In genomic region chr5:33361781-33362180, GRCh38 we compare ENCODE assay signal across 27 cellular contexts.
DNase-seq lines count a peak whose midpoint lies in the region; ATAC-seq and TF ChIP-seq lines count a peak whose summit lies in the region.
"Had no signal": no experiment of that assay in that cellular context is flagged by ENCODE, and none has a peak within 500 bp of the region (broad histone marks: within the 10 kb centered on the region; RNA-seq: fewer than 3 reads in every experiment).

No MANE protein-coding gene starts in this region.

- ATAC-seq in IMR-90 (ENCODE audit: low read depth) (no peak), HG03196 (IDR thresholded peaks at IDR 0.05; ENCODE audit: unreplicated experiment) (no peak)
- no peak for ATAC-seq in natural killer cell treated with Interleukin-12 subunit alpha and Interleukin-12 subunit beta and Interleukin-15 and Interleukin-18, amount 100 ng/mL, for 72 hours
- ATAC-seq: GM23338, HepG2, Panc1 had no signal

- H3K27ac ChIP-seq in IMR-90 (ENCODE audit: insufficient read depth, low read length) (no peak overlapping the region), rectal smooth muscle tissue (ENCODE audit: low read depth, low read length) (peak overlapping the region; percentile 19)
- H3K27ac ChIP-seq: BLaER1, HL-60 had no signal

- no peaks in the 10 kb centered on the region for H3K79me1 ChIP-seq in IMR-90 (ENCODE audit: low read depth in 1 of 2, low read length in 2 of 2)

- H4K5ac ChIP-seq in IMR-90 (ENCODE audit: low read depth, low read length): no peak overlapping the region; the same call in 1 of the 2 replicates

- no peaks in the 10 kb centered on the region for H3K36me3 ChIP-seq in IMR-90 (ENCODE audit: control insufficient read depth, insufficient read depth, low read length)
- no peaks in the 10 kb centered on the region for H3K36me3 ChIP-seq in rectal smooth muscle tissue (ENCODE audit: control insufficient read depth, insufficient read depth, low read length)
- H3K36me3 ChIP-seq: BLaER1, HAP-1 had no signal

- no peak overlapping the region for H3K4me2 ChIP-seq in IMR-90 (ENCODE audit: low read depth, low read length)
- H3K4me2 ChIP-seq: BLaER1, GM23338 had no signal

- H3K4me3 ChIP-seq in IMR-90 (ENCODE audit: insufficient read depth, low read depth, low read length): no peak overlapping the region
- H3K4me3 ChIP-seq in rectal smooth muscle tissue (ENCODE audit: low read length): no peak overlapping the region
- H3K4me3 ChIP-seq: BLaER1, GM23338, HAP-1 had no signal

- H3K9ac ChIP-seq in IMR-90 (ENCODE audit: low read depth, low read length) (no peak overlapping the region), rectal smooth muscle tissue (ENCODE audit: low read length) (no peak overlapping the region)
- H3K9ac ChIP-seq: BLaER1 had no signal

- H3K4me3 Mint-ChIP-seq in endothelial cell (ENCODE audit: unreplicated experiment): no peak overlapping the region
- no peak overlapping the region for H3K4me3 Mint-ChIP-seq in mesothelial cell of epicardium
- H3K4me3 Mint-ChIP-seq in natural killer cell treated with Interleukin-12 subunit alpha and Interleukin-12 subunit beta and Interleukin-15 and Interleukin-18, amount 100 ng/mL, for 72 hours: no peak overlapping the region
- H3K4me3 Mint-ChIP-seq: CD4-positive, alpha-beta T cell; GM23338 had no signal

- H3K36me3 Mint-ChIP-seq in endothelial cell (ENCODE audit: low read depth, unreplicated experiment) (peaks cover 5% of the 10 kb centered on the region), mesothelial cell of epicardium (peaks cover 5% of the 10 kb centered on the region)
- H3K36me3 Mint-ChIP-seq in natural killer cell treated with Interleukin-12 subunit alpha and Interleukin-12 subunit beta and Interleukin-15 and Interleukin-18, amount 100 ng/mL, for 72 hours: no peaks in the 10 kb centered on the region

- peak overlapping the region in 1 of 2 experiments; percentile 41; a peak in 1 of 4 replicates for H4K8ac ChIP-seq in IMR-90 (ENCODE audit: low read depth in 2 of 2, low read length in 2 of 2)

- TF ChIP-seq POLR2A in IMR-90 (IDR thresholded peaks at IDR 0.05; ENCODE audit: low read depth, low read length): no peak

- no peaks in the 10 kb centered on the region for H4K20me1 ChIP-seq in IMR-90 (ENCODE audit: insufficient read depth, low read length)
- H4K20me1 ChIP-seq: BLaER1 had no signal

- H3K27me3 Mint-ChIP-seq in endothelial cell (ENCODE audit: unreplicated experiment) (no peaks in the 10 kb centered on the region), mesothelial cell of epicardium (ENCODE audit: low read depth) (no peaks in the 10 kb centered on the region)
- H3K27me3 Mint-ChIP-seq in natural killer cell treated with Interleukin-12 subunit alpha and Interleukin-12 subunit beta and Interleukin-15 and Interleukin-18, amount 100 ng/mL, for 72 hours: peaks cover 0 to 2% of the 10 kb centered on the region in 2 donors

- H3K18ac ChIP-seq in IMR-90 (ENCODE audit: low read depth, low read length): peak overlapping the region; percentile 45

- in situ Hi-C loops in IMR-90 (cut with MboI; ENCODE audit: low sequenced_read_pairs): no loop called here

- H4K91ac ChIP-seq in IMR-90 (ENCODE audit: insufficient read depth, low read depth, low read length): no peak overlapping the region

- H2AK9ac ChIP-seq in IMR-90 (replicated peaks; ENCODE audit: low read depth, low read length, poor library complexity): no peak overlapping the region

- H3K4ac ChIP-seq in IMR-90 (ENCODE audit: low read depth, low read length): no peak overlapping the region

- BruUV-seq in IMR-90 (replicated peaks; lab: Mats Ljungman, UMichigan): no TSS peak

- no peak overlapping the region for H3K56ac ChIP-seq in IMR-90 (ENCODE audit: extremely low read depth, insufficient read depth, low read length)

- peak overlapping the region; percentile 48 for H2BK5ac ChIP-seq in IMR-90 (ENCODE audit: low read depth, low read length, poor library complexity, severe bottlenecking)

- no peak overlapping the region for H2AFZ ChIP-seq in IMR-90 (replicated peaks; ENCODE audit: low read length, poor library complexity)
- H2AFZ ChIP-seq: GM23338 had no signal

- H3K9me1 ChIP-seq in IMR-90 (ENCODE audit: insufficient read depth, low read length): no peaks in the 10 kb centered on the region; the same call in 1 of the 2 replicates

- peak overlapping the region; percentile 52; the same call in 1 of the 2 replicates for H3K14ac ChIP-seq in IMR-90 (replicated peaks; ENCODE audit: low read depth, low read length)

- peak overlapping the region; percentile 28; the same call in 1 of the 2 replicates for H2BK20ac ChIP-seq in IMR-90 (ENCODE audit: low read depth, low read length)

- H2BK120ac ChIP-seq in IMR-90 (ENCODE audit: low read depth, low read length): peak overlapping the region; percentile 3; the same call in 1 of the 2 replicates

- no peak overlapping the region for H2AK5ac ChIP-seq in IMR-90 (ENCODE audit: low read depth, low read length)

- POLR2A ChIA-PET in IMR-90 (lab: Charles Lee; ENCODE audit: unreplicated experiment): no interaction called here

- H3K27me3 ChIP-seq in IMR-90 (ENCODE audit: control insufficient read depth, insufficient read depth, low read length) (no peaks in the 10 kb centered on the region), rectal smooth muscle tissue (ENCODE audit: control insufficient read depth, insufficient read depth, low read length) (no peaks in the 10 kb centered on the region)
- H3K27me3 ChIP-seq: BLaER1 had no signal

- H3K9me3 ChIP-seq in IMR-90 (ENCODE audit: control insufficient read depth, insufficient read depth, low read length): 0 out of 2 replicates have a peak, but pooled peaks cover 2% of the 10 kb centered on the region
- H3K9me3 ChIP-seq: Caco-2, HAP-1 had no signal

- peak; percentile 35 for DNase-seq in EH (ENCODE audit: low read depth)
- DNase-seq in IMR-90: no peak
- no peak for DNase-seq in endothelial cell (ENCODE audit: low spot score)
- DNase-seq in mesothelial cell of epicardium (ENCODE audit: low spot score in 2 of 2, unreplicated experiment in 2 of 2): no peak
- no peak for DNase-seq in natural killer cell treated with Interleukin-12 subunit alpha and Interleukin-12 subunit beta and Interleukin-15 and Interleukin-18, amount 100 ng/mL, for 72 hours (ENCODE audit: low spot score)
- DNase-seq: Caco-2; CD4-positive, alpha-beta T cell; DMS 273 treated with DMSO at 0.1 percent for 48 hours; DND-41; KBM-7; MM.1S; NCI-H1092; NCI-H1436 treated with DMSO at 0.1 percent for 48 hours; NCI-H2029; NCI-H2171; NCI-H345; NCI-H524 treated with DMSO at 0.1 percent for 48 hours; NCI-H82; SIG-M5 had no signal

- intact Hi-C loops in IMR-90 (cut with micrococcal nuclease): no loop called here

- H3K4me1 ChIP-seq in IMR-90 (ENCODE audit: control insufficient read depth, insufficient read depth, low read length) (0 out of 2 replicates have a peak, but pooled peaks cover 4% of the 10 kb centered on the region), rectal smooth muscle tissue (ENCODE audit: control insufficient read depth, insufficient read depth, low read length) (peaks cover 3% of the 10 kb centered on the region)
- H3K4me1 ChIP-seq: Caco-2, HAP-1 had no signal

- no CpG with 5 or more reads among the region's 1 CpG for WGBS in IMR-90 (ENCODE audit: extremely low coverage in 2 of 2, insufficient read length in 1 of 2), 2 experiments

- no peak for TF ChIP-seq CTCF in IMR-90 (conservative IDR thresholded peaks at IDR 0.05; ENCODE audit: low read depth, low read length)
- no peak for TF ChIP-seq CTCF in endothelial cell (IDR thresholded peaks at IDR 0.05; ENCODE audit: unreplicated experiment)
- no peak for TF ChIP-seq CTCF in mesothelial cell of epicardium (IDR thresholded peaks at IDR 0.05; ENCODE audit: unreplicated experiment)

- H3K27ac Mint-ChIP-seq in endothelial cell (ENCODE audit: unreplicated experiment) (peak overlapping the region; percentile 54), mesothelial cell of epicardium (no peak overlapping the region)
- H3K27ac Mint-ChIP-seq in natural killer cell treated with Interleukin-12 subunit alpha and Interleukin-12 subunit beta and Interleukin-15 and Interleukin-18, amount 100 ng/mL, for 72 hours: no peak overlapping the region
- H3K27ac Mint-ChIP-seq: CD4-positive, alpha-beta T cell; GM23338 had no signal

- dilution Hi-C loops in IMR-90 (cut with HindIII; ENCODE audit: low sequenced_read_pairs, unreplicated experiment): no loop called here

- H3K9me3 Mint-ChIP-seq in endothelial cell (ENCODE audit: unreplicated experiment) (peaks cover 4% of the 10 kb centered on the region), mesothelial cell of epicardium (peaks cover 7% of the 10 kb centered on the region)
- H3K9me3 Mint-ChIP-seq in natural killer cell treated with Interleukin-12 subunit alpha and Interleukin-12 subunit beta and Interleukin-15 and Interleukin-18, amount 100 ng/mL, for 72 hours: peaks cover 3% of the 10 kb centered on the region

- TF ChIP-seq RAD21 in IMR-90 (IDR thresholded peaks at IDR 0.05; ENCODE audit: low read length): no peak

- H3K4me1 Mint-ChIP-seq in endothelial cell (ENCODE audit: unreplicated experiment) (peaks cover 22% of the 10 kb centered on the region), mesothelial cell of epicardium (peaks cover 9% of the 10 kb centered on the region)
- H3K4me1 Mint-ChIP-seq in natural killer cell treated with Interleukin-12 subunit alpha and Interleukin-12 subunit beta and Interleukin-15 and Interleukin-18, amount 100 ng/mL, for 72 hours (ENCODE audit: low read depth in 2 of 2): peaks cover 5 to 6% of the 10 kb centered on the region in 2 donors

- H3K23ac ChIP-seq in IMR-90 (ENCODE audit: low read depth, low read length): no peak overlapping the region

- H2BK15ac ChIP-seq in IMR-90 (ENCODE audit: low read depth, low read length): no peak overlapping the region

- CTCF ChIA-PET in IMR-90 (lab: Yijun Ruan, JAX): no interaction called here

TF ChIP-seq in IMR-90, 13 proteins besides CTCF, POLR2A, EP300 and RAD21:
- TF ChIP-seq CEBPB (IDR thresholded peaks at IDR 0.05; ENCODE audit: low read depth, low read length) (0 out of 2 replicates have a peak, but pooled peaks have one; percentile 15), SMC3 (IDR thresholded peaks at IDR 0.05; ENCODE audit: low read depth, low read length) (no peak)
